28 cellular contexts compared by ENCODE assay signal in the genomic region with DNA sequence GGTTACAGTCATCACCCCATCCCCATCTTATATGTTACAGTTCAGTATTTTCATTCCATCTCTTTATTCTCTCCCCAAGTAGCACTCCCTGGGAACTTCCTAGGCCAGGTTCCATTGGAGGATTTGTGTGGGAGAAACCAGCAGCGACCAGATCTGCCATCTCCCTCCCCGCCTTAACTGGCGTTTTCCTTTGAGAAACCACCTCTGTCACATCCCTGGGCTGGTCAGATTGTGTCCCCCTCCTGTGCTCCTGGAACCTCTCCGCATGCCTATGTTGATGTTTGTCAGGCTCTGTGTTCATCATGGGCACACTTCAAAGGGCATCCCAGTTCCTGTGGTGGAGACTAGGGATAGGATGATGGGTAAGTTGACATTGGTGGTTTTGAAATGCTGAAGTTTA.
DNase-seq lines count a peak whose midpoint lies in the region; ATAC-seq lines count a peak whose summit lies in the region.
"Had no signal": no experiment of that assay in that cellular context is flagged by ENCODE, and none has a peak within 500 bp of the region (broad histone marks: within the 10 kb centered on the region; RNA-seq: fewer than 3 reads in every experiment).

No MANE protein-coding gene starts in this region.

- CTCF ChIA-PET in CD4-positive, alpha-beta memory T cell (lab: Charles Lee; ENCODE audit: partially characterized antibody) = interaction anchor here (2.1 kb wide), 1 partner anchor 21 kb away, joined by 8 read pairs; no protein-coding TSS in a partner anchor
- CTCF ChIA-PET in naive thymus-derived CD4-positive, alpha-beta T cell (lab: Charles Lee) = no interaction called here

- no peaks in the 10 kb centered on the region for H3K9me3 ChIP-seq in CD4-positive, alpha-beta memory T cell (ENCODE audit: control insufficient read depth in 1 of 2, low read length in 2 of 2)
- no peaks in the 10 kb centered on the region for H3K9me3 ChIP-seq in naive thymus-derived CD4-positive, alpha-beta T cell (ENCODE audit: control insufficient read depth in 2 of 3, low read length in 3 of 3)
- H3K9me3 ChIP-seq: left lung, upper lobe of left lung had no signal

- ATAC-seq in activated T-helper 17 cell treated with anti-CD3 and anti-CD28 coated beads, Interleukin-2, amount 50 U/mL, for 72 hours (replicated peaks) = peak; percentile 27
- ATAC-seq in naive thymus-derived CD4-positive, alpha-beta T cell = no peak
- no peak for ATAC-seq in naive thymus-derived CD8-positive, alpha-beta T cell
- ATAC-seq: left lung had no signal

- H3K27me3 Mint-ChIP-seq in T-helper 2 cell treated with Interferon-gamma antibody and Interleukin-4, amounts not matched to agents 5 μg/mL and 100 μg/mL, for 36 hours (ENCODE audit: low read depth) = no peaks in the 10 kb centered on the region
- H3K27me3 Mint-ChIP-seq in CD4-positive, alpha-beta memory T cell = no peaks in the 10 kb centered on the region
- no peaks in the 10 kb centered on the region for H3K27me3 Mint-ChIP-seq in activated T-helper 17 cell treated with anti-CD3 and anti-CD28 coated beads, Interleukin-2, amount 50 U/mL, for 72 hours
- H3K27me3 Mint-ChIP-seq in naive thymus-derived CD4-positive, alpha-beta T cell = no peaks in the 10 kb centered on the region
- no peaks in the 10 kb centered on the region for H3K27me3 Mint-ChIP-seq in naive thymus-derived CD8-positive, alpha-beta T cell
- H3K27me3 Mint-ChIP-seq: activated CD4-positive, alpha-beta T cell treated with anti-CD3 and anti-CD28 coated beads, Interleukin-2, amount 10 ng/mL, durations not matched to agents 7 days and 5 days; memory B cell had no signal

- intact Hi-C loops in CD4-positive, alpha-beta memory T cell (cut with micrococcal nuclease) = no loop called here
- intact Hi-C loops in naive thymus-derived CD4-positive, alpha-beta T cell (cut with micrococcal nuclease) = no loop called here

- no peak for DNase-seq in T-helper 2 cell treated with Interferon-gamma antibody and Interleukin-4, amounts not matched to agents 5 μg/mL and 100 μg/mL, for 36 hours (ENCODE audit: low spot score)
- no peak for DNase-seq in T-helper 2 cell
- no peak for DNase-seq in CD4-positive, alpha-beta memory T cell
- DNase-seq in naive thymus-derived CD4-positive, alpha-beta T cell = no peak
- no peak for DNase-seq in nucleus accumbens (lab: John Stamatoyannopoulos, UW)
- no peak for DNase-seq in naive thymus-derived CD8-positive, alpha-beta T cell
- DNase-seq in SIG-M5 treated with dmso at 0.1 percent for 504 hours (lab: John Stamatoyannopoulos, UW; ENCODE audit: unreplicated experiment) = no peak
- DNase-seq: activated CD4-positive, alpha-beta T cell treated with anti-CD3 and anti-CD28 coated beads, Interleukin-2, amount 10 ng/mL, durations not matched to agents 7 days and 5 days; activated CD8-positive, alpha-beta memory T cell treated with anti-CD3 and anti-CD28 coated beads, Interleukin-2, amount 50 U/mL, for 4 hours; activated effector memory CD4-positive, alpha-beta T cell treated with anti-CD3 and anti-CD28 coated beads, Interleukin-2, amount 50 U/mL, for 16 hours; C1 segment of cervical spinal cord; caudate nucleus; DMS79 treated with DMSO at 0.1 percent for 48 hours; effector CD8-positive, alpha-beta T cell; GDM1; left lung; NCI-H146; NCI-H345; PC-9; stimulated activated CD4-positive, alpha-beta T cell treated with anti-CD3 and anti-CD28 coated beads, Interleukin-15, amount 100 ng/mL, for 24 hours; stimulated activated CD4-positive, alpha-beta T cell treated with anti-CD3 and anti-CD28 coated beads, Interleukin-4, amount 100 ng/mL, for 4 hours; T-helper 9 cell; upper lobe of left lung had no signal

- peaks cover 30% of the 10 kb centered on the region for H3K36me3 Mint-ChIP-seq in T-helper 2 cell treated with Interferon-gamma antibody and Interleukin-4, amounts not matched to agents 5 μg/mL and 100 μg/mL, for 36 hours (ENCODE audit: low read depth)
- peaks cover 23 to 32% of the 10 kb centered on the region in 2 donors for H3K36me3 Mint-ChIP-seq in CD4-positive, alpha-beta memory T cell
- H3K36me3 Mint-ChIP-seq in activated T-helper 17 cell treated with anti-CD3 and anti-CD28 coated beads, Interleukin-2, amount 50 U/mL, for 72 hours (ENCODE audit: low read depth) = peaks cover 47% of the 10 kb centered on the region
- H3K36me3 Mint-ChIP-seq in naive thymus-derived CD4-positive, alpha-beta T cell = peaks cover 9 to 38% (median 22%) of the 10 kb centered on the region in 5 donors
- H3K36me3 Mint-ChIP-seq in naive thymus-derived CD8-positive, alpha-beta T cell = peaks cover 0 to 51% (median 0%) of the 10 kb centered on the region in 3 donors

- no peaks in the 10 kb centered on the region for H3K9me3 Mint-ChIP-seq in T-helper 2 cell treated with Interferon-gamma antibody and Interleukin-4, amounts not matched to agents 5 μg/mL and 100 μg/mL, for 36 hours
- H3K9me3 Mint-ChIP-seq in CD4-positive, alpha-beta memory T cell = no peaks in the 10 kb centered on the region
- peaks cover 4% of the 10 kb centered on the region for H3K9me3 Mint-ChIP-seq in activated T-helper 17 cell treated with anti-CD3 and anti-CD28 coated beads, Interleukin-2, amount 50 U/mL, for 72 hours
- peaks cover 0 to 8% (median 0%) of the 10 kb centered on the region in 11 donors for H3K9me3 Mint-ChIP-seq in naive thymus-derived CD4-positive, alpha-beta T cell
- H3K9me3 Mint-ChIP-seq in naive thymus-derived CD8-positive, alpha-beta T cell = no peaks in the 10 kb centered on the region
- H3K9me3 Mint-ChIP-seq: activated CD4-positive, alpha-beta T cell treated with anti-CD3 and anti-CD28 coated beads, Interleukin-2, amount 10 ng/mL, durations not matched to agents 7 days and 5 days had no signal

- no peak overlapping the region for H3K27ac ChIP-seq in CD4-positive, alpha-beta memory T cell (ENCODE audit: low read depth, low read length)
- H3K27ac ChIP-seq in naive thymus-derived CD4-positive, alpha-beta T cell (ENCODE audit: low read depth, low read length) = no peak overlapping the region
- H3K27ac ChIP-seq: 22Rv1, coronary artery, left lung, PC-9, upper lobe of left lung, VCaP had no signal

- no peaks in the 10 kb centered on the region for H3K27me3 ChIP-seq in CD4-positive, alpha-beta memory T cell (ENCODE audit: insufficient read depth, low read length)
- H3K27me3 ChIP-seq in naive thymus-derived CD4-positive, alpha-beta T cell (ENCODE audit: control insufficient read depth in 2 of 2, insufficient read depth in 2 of 2, low read length in 2 of 2) = no peaks in the 10 kb centered on the region
- H3K27me3 ChIP-seq: left lung, upper lobe of left lung had no signal

- peak overlapping the region; percentile 56 for H3K27ac Mint-ChIP-seq in T-helper 2 cell treated with Interferon-gamma antibody and Interleukin-4, amounts not matched to agents 5 μg/mL and 100 μg/mL, for 36 hours
- peak overlapping the region in 6 of 7 donors; percentile 3 to 89 (median 68) for H3K27ac Mint-ChIP-seq in CD4-positive, alpha-beta memory T cell
- peak overlapping the region; percentile 95 for H3K27ac Mint-ChIP-seq in activated T-helper 17 cell treated with anti-CD3 and anti-CD28 coated beads, Interleukin-2, amount 50 U/mL, for 72 hours
- H3K27ac Mint-ChIP-seq in naive thymus-derived CD4-positive, alpha-beta T cell = peak overlapping the region in 5 of 9 donors; percentile 6 to 66 (median 52)
- H3K27ac Mint-ChIP-seq in naive thymus-derived CD8-positive, alpha-beta T cell = peak overlapping the region in 3 of 10 donors; percentile 35 to 61 (median 39)
- H3K27ac Mint-ChIP-seq: activated CD4-positive, alpha-beta T cell treated with anti-CD3 and anti-CD28 coated beads, Interleukin-2, amount 10 ng/mL, durations not matched to agents 7 days and 5 days; memory B cell had no signal

- POLR2A ChIA-PET in CD4-positive, alpha-beta memory T cell (lab: Charles Lee; ENCODE audit: partially characterized antibody) = no interaction called here
- POLR2A ChIA-PET in naive thymus-derived CD4-positive, alpha-beta T cell (lab: Charles Lee) = no interaction called here
- POLR2A ChIA-PET in naive thymus-derived CD8-positive, alpha-beta T cell (lab: Charles Lee) = no interaction called here

- H3K4me3 Mint-ChIP-seq in T-helper 2 cell treated with Interferon-gamma antibody and Interleukin-4, amounts not matched to agents 5 μg/mL and 100 μg/mL, for 36 hours = no peak overlapping the region
- no peak overlapping the region for H3K4me3 Mint-ChIP-seq in CD4-positive, alpha-beta memory T cell
- peak overlapping the region; percentile 62 for H3K4me3 Mint-ChIP-seq in activated T-helper 17 cell treated with anti-CD3 and anti-CD28 coated beads, Interleukin-2, amount 50 U/mL, for 72 hours
- no peak overlapping the region for H3K4me3 Mint-ChIP-seq in naive thymus-derived CD4-positive, alpha-beta T cell
- H3K4me3 Mint-ChIP-seq in naive thymus-derived CD8-positive, alpha-beta T cell = no peak overlapping the region
- H3K4me3 Mint-ChIP-seq: activated CD4-positive, alpha-beta T cell treated with anti-CD3 and anti-CD28 coated beads, Interleukin-2, amount 10 ng/mL, durations not matched to agents 7 days and 5 days; memory B cell had no signal

- H3K36me3 ChIP-seq in CD4-positive, alpha-beta memory T cell (ENCODE audit: insufficient read depth, low read length) = peaks cover 19% of the 10 kb centered on the region
- H3K36me3 ChIP-seq in naive thymus-derived CD4-positive, alpha-beta T cell (ENCODE audit: control insufficient read depth in 2 of 3, insufficient read depth in 3 of 3, low read length in 3 of 3) = peaks cover 0 to 33% (median 0%) of the 10 kb centered on the region in 3 experiments

- no peak overlapping the region for H3K4me3 ChIP-seq in CD4-positive, alpha-beta memory T cell (ENCODE audit: low read length in 2 of 2)
- H3K4me3 ChIP-seq in naive thymus-derived CD4-positive, alpha-beta T cell (ENCODE audit: low read length) = no peak overlapping the region
- H3K4me3 ChIP-seq: coronary artery, left lung, PC-9, upper lobe of left lung had no signal

- peaks cover 25% of the 10 kb centered on the region for H3K4me1 Mint-ChIP-seq in T-helper 2 cell treated with Interferon-gamma antibody and Interleukin-4, amounts not matched to agents 5 μg/mL and 100 μg/mL, for 36 hours (ENCODE audit: low read depth)
- peaks cover 18 to 28% (median 21%) of the 10 kb centered on the region in 4 donors for H3K4me1 Mint-ChIP-seq in CD4-positive, alpha-beta memory T cell
- peaks cover 27% of the 10 kb centered on the region for H3K4me1 Mint-ChIP-seq in activated T-helper 17 cell treated with anti-CD3 and anti-CD28 coated beads, Interleukin-2, amount 50 U/mL, for 72 hours
- peaks cover 0 to 14% (median 9%) of the 10 kb centered on the region in 7 donors for H3K4me1 Mint-ChIP-seq in naive thymus-derived CD4-positive, alpha-beta T cell
- peaks cover 4 to 15% (median 6%) of the 10 kb centered on the region in 4 donors for H3K4me1 Mint-ChIP-seq in naive thymus-derived CD8-positive, alpha-beta T cell

- no peaks in the 10 kb centered on the region for H3K4me1 ChIP-seq in CD4-positive, alpha-beta memory T cell (ENCODE audit: insufficient read depth, low read length)
- no peaks in the 10 kb centered on the region for H3K4me1 ChIP-seq in naive thymus-derived CD4-positive, alpha-beta T cell (ENCODE audit: control insufficient read depth in 2 of 2, insufficient read depth in 2 of 2, low read length in 2 of 2)
- H3K4me1 ChIP-seq: left lung had no signal
